8 cellular contexts compared by ENCODE assay signal in the genomic region with DNA sequence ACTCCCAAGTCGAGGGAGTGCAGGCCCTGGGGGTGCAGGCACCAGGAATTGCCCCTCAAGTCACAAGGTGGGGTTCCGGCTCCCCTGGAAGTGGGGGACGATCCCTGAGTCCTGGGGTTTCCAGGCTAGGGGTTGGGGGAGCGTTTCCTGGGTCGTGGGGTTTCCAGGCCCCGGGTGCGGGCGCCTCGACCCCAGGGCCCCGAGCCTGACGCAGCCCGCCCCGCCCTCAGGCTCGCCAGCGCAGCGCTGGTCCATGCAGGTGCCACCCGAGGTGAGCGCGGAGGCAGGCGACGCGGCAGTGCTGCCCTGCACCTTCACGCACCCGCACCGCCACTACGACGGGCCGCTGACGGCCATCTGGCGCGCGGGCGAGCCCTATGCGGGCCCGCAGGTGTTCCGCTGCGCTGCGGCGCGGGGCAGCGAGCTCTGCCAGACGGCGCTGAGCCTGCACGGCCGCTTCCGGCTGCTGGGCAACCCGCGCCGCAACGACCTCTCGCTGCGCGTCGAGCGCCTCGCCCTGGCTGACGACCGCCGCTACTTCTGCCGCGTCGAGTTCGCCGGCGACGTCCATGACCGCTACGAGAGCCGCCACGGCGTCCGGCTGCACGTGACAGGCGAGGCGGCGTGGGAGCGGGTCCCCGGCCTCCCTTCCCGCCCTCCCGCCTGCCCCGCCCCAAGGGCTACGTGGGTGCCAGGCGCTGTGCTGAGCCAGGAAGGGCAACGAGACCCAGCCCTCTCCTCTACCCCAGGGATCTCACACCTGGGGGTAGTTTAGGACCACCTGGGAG. TPM values are rescaled to one million over a fixed set of nuclear protein-coding genes. Genes with fewer than 3 reads are reported as not detected.
DNase-seq lines count a peak whose midpoint lies in the region; ATAC-seq, FAIRE-seq and TF ChIP-seq lines count a peak whose summit lies in the region.

No MANE protein-coding gene starts in this region.

- H3K9ac ChIP-seq in duodenal mucosa (ENCODE audit: low read depth in 1 of 2, low read length in 2 of 2): peak overlapping the region; percentile 52 to 63

- no peaks in the 10 kb centered on the region for H3K36me3 ChIP-seq in breast epithelium
- H3K36me3 ChIP-seq in duodenal mucosa (ENCODE audit: control insufficient read depth in 1 of 2, insufficient read depth in 2 of 2, low read length in 2 of 2): no peaks in the 10 kb centered on the region
- H3K36me3 ChIP-seq in mucosa of descending colon (ENCODE audit: low read depth): no peaks in the 10 kb centered on the region
- no peaks in the 10 kb centered on the region for H3K36me3 ChIP-seq in thyroid gland

- TF ChIP-seq CTCF in breast epithelium (IDR thresholded peaks at IDR 0.05): peak in 1 of 3 donors; percentile 8
- TF ChIP-seq CTCF in MCF 10A (IDR thresholded peaks at IDR 0.05; ENCODE audit: unreplicated experiment): no peak
- no peak for TF ChIP-seq CTCF in mucosa of descending colon (IDR thresholded peaks at IDR 0.05)
- TF ChIP-seq CTCF in thyroid gland (IDR thresholded peaks at IDR 0.05): peak in 2 of 6 experiments; percentile 11 to 14

- H3K27me3 ChIP-seq in breast epithelium (peaks cover 3 to 12% of the 10 kb centered on the region in 2 donors), duodenal mucosa (ENCODE audit: control insufficient read depth in 1 of 2, insufficient read depth in 2 of 2, low read length in 2 of 2) (peaks cover 0 to 6% of the 10 kb centered on the region in 2 donors), thyroid gland (no peaks in the 10 kb centered on the region)

- no peak overlapping the region for H3K4me3 Mint-ChIP-seq in MCF 10A (ENCODE audit: unreplicated experiment)

- H3K4me3 ChIP-seq in breast epithelium (peak overlapping the region; percentile 15 to 64 (median 46)), duodenal mucosa (ENCODE audit: low read depth in 1 of 2, low read length in 2 of 2) (peak overlapping the region; percentile 31 to 41), mucosa of descending colon (no peak overlapping the region), thyroid gland (replicated peaks in 1 of 3) (peak overlapping the region in 1 of 3 donors; percentile 32)

- intact Hi-C loops in breast epithelium (cut with DNase I; ENCODE audit: low total_unique reads): no loop called here
- intact Hi-C loops in MCF 10A (cut with micrococcal nuclease): loop anchor here (2.0 kb wide), 1 partner anchor 45 kb away; no protein-coding TSS in a partner anchor
- intact Hi-C loops in mucosa of descending colon (cut with DNase I, micrococcal nuclease): no loop called here
- intact Hi-C loops in thyroid gland (cut with DNase I): no loop called here

- CTCF ChIA-PET in MCF 10A (lab: Yijun Ruan, JAX): no interaction called here

- no peak for TF ChIP-seq POLR2A in breast epithelium (IDR thresholded peaks at IDR 0.05)
- TF ChIP-seq POLR2A in thyroid gland (IDR thresholded peaks at IDR 0.05): no peak
- no peak for TF ChIP-seq POLR2A in GM12892 (IDR thresholded peaks at IDR 0.05; ENCODE audit: low read depth, low read length)

- ATAC-seq in mucosa of descending colon: peak; percentile 82

- H3K9me3 ChIP-seq in breast epithelium (no peaks in the 10 kb centered on the region), duodenal mucosa (ENCODE audit: control insufficient read depth in 1 of 2, low read length in 2 of 2) (no peaks in the 10 kb centered on the region), mucosa of descending colon (no peaks in the 10 kb centered on the region), thyroid gland (no peaks in the 10 kb centered on the region)

- H3K27ac ChIP-seq in breast epithelium: no peak overlapping the region
- H3K27ac ChIP-seq in duodenal mucosa (ENCODE audit: low read depth, low read length): peak overlapping the region; percentile 39
- H3K27ac ChIP-seq in thyroid gland: no peak overlapping the region

- WGBS in thyroid gland, 2 donors: 42 to 47% methylated on average over 3 to 4 of the region's 84 CpGs

- FAIRE-seq in HTR-8/SVneo (lab: Jason Lieb, UNC) (no peak), GM12892 (lab: Jason Lieb, UNC) (no peak)

- H3K36me3 Mint-ChIP-seq in MCF 10A (ENCODE audit: insufficient read depth, unreplicated experiment): no peaks in the 10 kb centered on the region

- peaks cover 17% of the 10 kb centered on the region for H3K27me3 Mint-ChIP-seq in MCF 10A (ENCODE audit: insufficient read depth, unreplicated experiment)

- H3K9me3 Mint-ChIP-seq in MCF 10A (ENCODE audit: unreplicated experiment): no peaks in the 10 kb centered on the region

- POLR2A ChIA-PET in MCF 10A (lab: Yijun Ruan, JAX): no interaction called here

- H3K4me1 Mint-ChIP-seq in MCF 10A (ENCODE audit: insufficient read depth, unreplicated experiment): no peaks in the 10 kb centered on the region

- no TSS peak for BruUV-seq in MCF 10A (replicated peaks; lab: Mats Ljungman, UMichigan)

- H3K27ac Mint-ChIP-seq in MCF 10A (ENCODE audit: low read depth, unreplicated experiment): no peak overlapping the region

- H3K4me1 ChIP-seq in breast epithelium: peaks cover 0 to 3% of the 10 kb centered on the region in 2 donors
- peaks cover 54 to 63% of the 10 kb centered on the region in 2 donors for H3K4me1 ChIP-seq in duodenal mucosa (ENCODE audit: control insufficient read depth in 1 of 2, insufficient read depth in 2 of 2, low read length in 2 of 2)
- H3K4me1 ChIP-seq in mucosa of descending colon (ENCODE audit: low read depth): peaks cover 10% of the 10 kb centered on the region
- H3K4me1 ChIP-seq in thyroid gland: peaks cover 17 to 24% of the 10 kb centered on the region in 2 donors

- DNase-seq in breast epithelium (ENCODE audit: low spot score in 2 of 2) (peak in 1 of 2 donors; percentile 69), MCF 10A (ENCODE audit: unreplicated experiment) (no peak), SW480 (ENCODE audit: low spot score) (peak; percentile 11), mucosa of descending colon (peak in 2 of 3 donors; percentile 55 to 77), thyroid gland (peak; percentile 32 to 41), HTR-8/SVneo (ENCODE audit: insufficient read length, low spot score) (no peak), GM12892 (ENCODE audit: insufficient read length) (no peak)

RNA-seq across cellular contexts. Expression of a gene that starts 12.0 kb away (rescaled TPM):
- total RNA-seq in breast epithelium (1 to 10 TPM in 1 of 3 donors, under 1 TPM in 2; 0.16 to 1.5 (median 0.66) TPM), MCF 10A (2022) (not detected in 2 replicates), mucosa of descending colon (under 1 TPM in 2 of 3 donors, not detected in 1; 0.16 to 0.17 TPM), thyroid gland (1 to 10 TPM in 1 of 4 donors, under 1 TPM in 2, not detected in 1; 0.33 to 4.0 (median 0.54) TPM)
- polyA plus RNA-seq in GM12892 (2012; ENCODE audit: missing spikeins): not detected

Comparison
In these comparisons a context has a peak if more than half of its experiments do, and no peak if none do; other contexts are left out.
1. DNase-seq: peak in SW480 (single experiment), mucosa of descending colon (2 of 3) and thyroid gland (2 of 2); none in MCF 10A (single experiment), HTR-8/SVneo (single experiment) and GM12892 (single experiment).